9 cellular contexts compared by ENCODE assay signal in genomic region chr13:20159646-20160345, GRCh38. TPM values are rescaled to one million over a fixed set of nuclear protein-coding genes. Genes with fewer than 3 reads are reported as not detected.
DNase-seq lines count a peak whose midpoint lies in the region; ATAC-seq and TF ChIP-seq lines count a peak whose summit lies in the region.
"Had no signal": no experiment of that assay in that cellular context is flagged by ENCODE, and none has a peak within 500 bp of the region (broad histone marks: within the 10 kb centered on the region; RNA-seq: fewer than 3 reads in every experiment).

No MANE protein-coding gene starts in this region.

- H3K36me3 ChIP-seq in OCI-LY3 (replicated peaks; ENCODE audit: low read depth, low read length) (no peaks in the 10 kb centered on the region), WERI-Rb-1 (no peaks in the 10 kb centered on the region)

- peak overlapping the region; percentile 76 for H3K4me2 ChIP-seq in OCI-LY3 (ENCODE audit: low read length)

- intact Hi-C loops in activated CD4-positive, alpha-beta T cell treated with anti-CD3 and anti-CD28 coated beads, Interleukin-2, amount 10 ng/mL, durations not matched to agents 24 days and 14 days (cut with micrococcal nuclease) = loop anchor here (5.0 kb wide), 1 partner anchor 67 kb away; no protein-coding TSS in a partner anchor

- H3K27ac ChIP-seq in OCI-LY3 (ENCODE audit: low read length) (no peak overlapping the region), WERI-Rb-1 (no peak overlapping the region)

- peak overlapping the region; percentile 77; the same call in 1 of the 2 replicates for H3K4me3 ChIP-seq in OCI-LY3 (ENCODE audit: low read length)
- no peak overlapping the region for H3K4me3 ChIP-seq in WERI-Rb-1 (ENCODE audit: low read depth, low read length)

- H3K27me3 ChIP-seq in OCI-LY3 (ENCODE audit: low read depth, low read length) = peaks cover 40% of the 10 kb centered on the region
- H3K27me3 ChIP-seq in WERI-Rb-1 (ENCODE audit: insufficient read depth, low read depth, severe bottlenecking) = peaks cover 96% of the 10 kb centered on the region

- peaks cover 18% of the 10 kb centered on the region for H3K4me1 Mint-ChIP-seq in activated CD4-positive, alpha-beta T cell treated with anti-CD3 and anti-CD28 coated beads, Interleukin-2, amount 10 ng/mL, durations not matched to agents 24 days and 14 days

- no peaks in the 10 kb centered on the region for H3K79me2 ChIP-seq in OCI-LY3 (ENCODE audit: low read length)

- no peak overlapping the region for H3K27ac Mint-ChIP-seq in activated CD4-positive, alpha-beta T cell treated with anti-CD3 and anti-CD28 coated beads, Interleukin-2, amount 10 ng/mL, durations not matched to agents 24 days and 14 days

- H3K4me1 ChIP-seq in OCI-LY3 (ENCODE audit: low read length) = peaks cover 9% of the 10 kb centered on the region

- H3K9me3 ChIP-seq in OCI-LY3 (ENCODE audit: insufficient read depth, low read length) (no peaks in the 10 kb centered on the region), WERI-Rb-1 (ENCODE audit: severe bottlenecking) (peaks cover 5% of the 10 kb centered on the region)

- TF ChIP-seq CTCF in OCI-LY3 (IDR thresholded peaks at IDR 0.05; ENCODE audit: low read depth, low read length) = no peak
- no peak for TF ChIP-seq CTCF in WERI-Rb-1 (IDR thresholded peaks at IDR 0.05; ENCODE audit: low read depth, low read length)

- no peak overlapping the region for H3K9ac ChIP-seq in OCI-LY3 (ENCODE audit: low read length)

- no peaks in the 10 kb centered on the region for H3K9me3 Mint-ChIP-seq in activated CD4-positive, alpha-beta T cell treated with anti-CD3 and anti-CD28 coated beads, Interleukin-2, amount 10 ng/mL, durations not matched to agents 24 days and 14 days

- no peak for DNase-seq in activated CD4-positive, alpha-beta T cell treated with anti-CD3 and anti-CD28 coated beads, Interleukin-2, amount 10 ng/mL, durations not matched to agents 24 days and 14 days
- no peak for DNase-seq in activated CD4-positive, alpha-beta T cell treated with anti-CD3 and anti-CD28 coated beads for 1 hour
- DNase-seq in dermis blood vessel endothelial cell = peak; percentile 31
- DNase-seq in retina = peak; percentile 64
- DNase-seq in D341Med (ENCODE audit: low spot score) = no peak
- no peak for DNase-seq in WERI-Rb-1
- DNase-seq: DMS79 treated with DMSO at 0.1 percent for 48 hours had no signal

- H2AFZ ChIP-seq in OCI-LY3 (ENCODE audit: low read depth, low read length) = no peak overlapping the region

- H3K27me3 Mint-ChIP-seq in activated CD4-positive, alpha-beta T cell treated with anti-CD3 and anti-CD28 coated beads, Interleukin-2, amount 10 ng/mL, durations not matched to agents 24 days and 14 days = peaks cover 55% of the 10 kb centered on the region

- H4K20me1 ChIP-seq in OCI-LY3 (ENCODE audit: insufficient read depth, low read length) = no peaks in the 10 kb centered on the region

- peak overlapping the region; percentile 86 for H3K4me3 Mint-ChIP-seq in activated CD4-positive, alpha-beta T cell treated with anti-CD3 and anti-CD28 coated beads, Interleukin-2, amount 10 ng/mL, durations not matched to agents 24 days and 14 days

- peaks cover 1% of the 10 kb centered on the region for H3K36me3 Mint-ChIP-seq in activated CD4-positive, alpha-beta T cell treated with anti-CD3 and anti-CD28 coated beads, Interleukin-2, amount 10 ng/mL, durations not matched to agents 24 days and 14 days (ENCODE audit: low read depth)

- no peak for ATAC-seq in GM19397 (IDR thresholded peaks at IDR 0.05; ENCODE audit: unreplicated experiment)

RNA-seq across cellular contexts. Expression of gene GJA3, which starts 1.1 kb away (rescaled TPM):
- 0.02 TPM in 1 of 2 replicates, not detected in the other for total RNA-seq in activated CD4-positive, alpha-beta T cell treated with anti-CD3 and anti-CD28 coated beads, Interleukin-2, amount 10 ng/mL, durations not matched to agents 24 days and 14 days
- total RNA-seq in dermis blood vessel endothelial cell = under 0.01 TPM in 1 of 2 replicates, not detected in the other

RNA-seq across cellular contexts. Expression of gene GJB2, which starts 32.9 kb away (rescaled TPM):
- total RNA-seq in activated CD4-positive, alpha-beta T cell treated with anti-CD3 and anti-CD28 coated beads, Interleukin-2, amount 10 ng/mL, durations not matched to agents 24 days and 14 days = 3.3 and 3.6 TPM in 2 replicates
- total RNA-seq in dermis blood vessel endothelial cell = 0.05 and 0.17 TPM in 2 replicates

Comparison
In these comparisons a context has a peak if more than half of its experiments do, and no peak if none do; other contexts are left out.
1. DNase-seq: peak in dermis blood vessel endothelial cell (single experiment) and retina (single experiment); none in activated CD4-positive, alpha-beta T cell treated with anti-CD3 and anti-CD28 coated beads, Interleukin-2, amount 10 ng/mL, durations not matched to agents 24 days and 14 days (single experiment), activated CD4-positive, alpha-beta T cell treated with anti-CD3 and anti-CD28 coated beads for 1 hour (single experiment), D341Med (single experiment) and WERI-Rb-1 (single experiment).